18 cellular contexts compared by ENCODE assay signal in the genomic region with DNA sequence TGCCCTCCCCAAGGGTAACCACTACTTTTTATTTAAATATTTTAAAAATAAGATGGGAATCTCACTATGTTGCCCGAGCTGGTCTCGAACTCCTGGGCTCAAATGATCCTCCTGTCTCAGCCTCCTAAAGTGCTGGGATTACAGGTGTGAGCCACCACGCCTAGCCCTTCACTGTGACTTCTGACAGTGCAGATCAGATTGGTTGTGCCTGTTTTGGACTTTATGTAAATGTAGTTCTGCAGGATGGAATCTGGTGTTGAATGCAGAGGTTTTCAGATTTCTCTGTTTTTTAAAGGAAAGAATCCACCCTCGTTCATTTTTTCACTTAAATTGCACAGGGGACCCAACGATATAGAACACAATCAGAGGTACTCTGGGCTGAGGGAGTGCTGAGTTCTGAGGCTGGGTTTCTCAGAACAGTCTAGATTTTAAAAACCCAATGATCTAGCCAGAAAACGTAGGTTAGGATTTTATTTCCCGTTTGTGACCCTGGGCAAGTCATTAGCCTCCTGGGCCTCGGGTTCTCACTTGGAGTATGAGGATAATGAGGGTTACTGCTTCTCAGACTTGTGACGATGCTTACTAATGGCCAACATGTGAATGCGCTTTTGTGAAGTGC. TPM values are rescaled to one million over a fixed set of nuclear protein-coding genes. Genes with fewer than 3 reads are reported as not detected.
DNase-seq lines count a peak whose midpoint lies in the region; ATAC-seq and TF ChIP-seq lines count a peak whose summit lies in the region.
"Had no signal": no experiment of that assay in that cellular context is flagged by ENCODE, and none has a peak within 500 bp of the region (broad histone marks: within the 10 kb centered on the region; RNA-seq: fewer than 3 reads in every experiment).

No MANE protein-coding gene starts in this region.

- DNase-seq in HFFc6 (no peak), caudate nucleus (lab: John Stamatoyannopoulos, UW) (peak in 1 of 61 donors; percentile 31), tibial nerve (ENCODE audit: low spot score in 2 of 2) (no peak)
- DNase-seq: ACHN; CD8-positive, alpha-beta memory T cell; DMS79; H7; Kasumi-1; MG63; NCI-H1048; NCI-H1436 treated with DMSO at 0.1 percent for 48 hours; NCI-H345; PC-9 had no signal

- no peak for TF ChIP-seq EP300 in neural cell (conservative IDR thresholded peaks at IDR 0.05; ENCODE audit: poor library complexity, severe bottlenecking)
- TF ChIP-seq EP300 in tibial nerve (IDR thresholded peaks at IDR 0.05), result no peak

- no peak overlapping the region for H3K9ac ChIP-seq in neural cell (ENCODE audit: low read length)

- H3F3A ChIP-seq in neural cell (ENCODE audit: insufficient read depth, low read length, poor library complexity, severe bottlenecking), result no peaks in the 10 kb centered on the region

- no peaks in the 10 kb centered on the region for H3K9me3 ChIP-seq in neural cell (ENCODE audit: low read length)
- H3K9me3 ChIP-seq in tibial nerve, result no peaks in the 10 kb centered on the region
- H3K9me3 ChIP-seq: MG63, SJCRH30 had no signal

- TF ChIP-seq POLR2A in tibial nerve (IDR thresholded peaks at IDR 0.05), result no peak

- H3K79me2 ChIP-seq in neural cell (replicated peaks; ENCODE audit: insufficient read depth, low read length), result no peaks in the 10 kb centered on the region

- H3K27me3 ChIP-seq in neural cell (ENCODE audit: insufficient read depth, low read depth, low read length), result no peaks in the 10 kb centered on the region
- H3K27me3 ChIP-seq in tibial nerve, result no peaks in the 10 kb centered on the region
- H3K27me3 ChIP-seq: MG63, SJCRH30 had no signal

- no peak overlapping the region for H2AFZ ChIP-seq in neural cell (ENCODE audit: low read depth, low read length)
- H2AFZ ChIP-seq: PC-9 had no signal

- H3K4me1 Mint-ChIP-seq in HFFc6 (ENCODE audit: low read depth), result peaks cover 3% of the 10 kb centered on the region; the same call in 1 of the 2 replicates

- no peaks in the 10 kb centered on the region for H4K20me1 ChIP-seq in neural cell (ENCODE audit: insufficient read depth)

- peaks cover 0 to 80% (median 26%) of the 10 kb centered on the region in 4 donors for H3K4me1 ChIP-seq in tibial nerve

- TF ChIP-seq RAD21 in neural cell (conservative IDR thresholded peaks at IDR 0.05), result no peak

- H3K9me3 Mint-ChIP-seq in HFFc6, result peaks cover 10% of the 10 kb centered on the region; the same call in 1 of the 2 replicates
- H3K9me3 Mint-ChIP-seq: CD8-positive, alpha-beta memory T cell had no signal

- H3K27ac ChIP-seq in caudate nucleus (ENCODE audit: low read depth, low read length) (peak overlapping the region; percentile 94), neural cell (ENCODE audit: low read length) (peak overlapping the region; percentile 57), tibial nerve (peak overlapping the region; percentile 67 to 100 (median 98))
- H3K27ac ChIP-seq: PC-9, SJCRH30 had no signal

- no peaks in the 10 kb centered on the region for H3K9me2 ChIP-seq in neural cell (ENCODE audit: insufficient read depth, low read length)

- H3K4me3 Mint-ChIP-seq in HFFc6, result no peak overlapping the region
- H3K4me3 Mint-ChIP-seq: CD8-positive, alpha-beta memory T cell had no signal

- H3K36me3 ChIP-seq in neural cell (ENCODE audit: insufficient read depth, low read length) (no peaks in the 10 kb centered on the region), tibial nerve (peaks cover 2 to 67% (median 10%) of the 10 kb centered on the region in 3 donors)

- peaks cover 80% of the 10 kb centered on the region for H3K27me3 Mint-ChIP-seq in HFFc6 (ENCODE audit: insufficient read depth)

- H3K4me3 ChIP-seq in neural cell (ENCODE audit: low read length) (no peak overlapping the region), tibial nerve (peak overlapping the region in 1 of 4 donors; percentile 76)
- H3K4me3 ChIP-seq: MG63, PC-9, SJCRH30 had no signal

- no peak overlapping the region for H3K4me2 ChIP-seq in neural cell (ENCODE audit: low read length)
- H3K4me2 ChIP-seq: PC-9 had no signal

- H3K27ac Mint-ChIP-seq in HFFc6, result peak overlapping the region; percentile 53; the same call in 1 of the 2 replicates

- ATAC-seq in GM21515 (IDR thresholded peaks at IDR 0.05; ENCODE audit: unreplicated experiment) (no peak), GM19467 (IDR thresholded peaks at IDR 0.05; ENCODE audit: unreplicated experiment) (no peak), HG03469 (IDR thresholded peaks at IDR 0.05; ENCODE audit: unreplicated experiment) (no peak)

- TF ChIP-seq CTCF in HFFc6 (IDR thresholded peaks at IDR 0.05), result no peak
- TF ChIP-seq CTCF in neural cell (IDR thresholded peaks at IDR 0.05; ENCODE audit: poor library complexity, severe bottlenecking), result no peak
- no peak for TF ChIP-seq CTCF in tibial nerve (IDR thresholded peaks at IDR 0.05)

- H3K36me3 Mint-ChIP-seq in HFFc6 (ENCODE audit: low read depth), result peaks cover 6% of the 10 kb centered on the region; the same call in 1 of the 2 replicates

- 60 to 66% methylated on average over 10 of the region's 10 CpGs for WGBS in tibial nerve, 2 donors

TF ChIP-seq in neural cell, 6 proteins besides CTCF, POLR2A, EP300 and RAD21:
- no peak for TF ChIP-seq SMC3 (conservative IDR thresholded peaks at IDR 0.05; ENCODE audit: poor library complexity)
- no peak for TF ChIP-seq EZH2 (IDR thresholded peaks at IDR 0.05; ENCODE audit: borderline replicate concordance, insufficient read depth, low read length, poor library complexity, severe bottlenecking)
- TF ChIP-seq REST (IDR thresholded peaks at IDR 0.05; ENCODE audit: borderline replicate concordance), result no peak
- TF ChIP-seq MXI1 (conservative IDR thresholded peaks at IDR 0.05; ENCODE audit: poor library complexity, severe bottlenecking), result no peak
- TF ChIP-seq TAF1 (IDR thresholded peaks at IDR 0.05; ENCODE audit: low read depth), result no peak
- TF ChIP-seq POLR2AphosphoS5 (IDR thresholded peaks at IDR 0.05), result no peak

RNA-seq across cellular contexts. Expression of gene NR4A1, which starts 6.8 kb away (rescaled TPM):
- total RNA-seq in HFFc6 (2021; fragmentation: NEBNext Ultra II Directional; extraction: Animal tissue kit (Norgen Biotek cat#: 25700)), result 10 to 100 TPM; 10.3 to 46.6 (median 43.6) TPM
- 3.4 and 6.1 TPM in 2 replicates for polyA plus RNA-seq in neural cell
- polyA minus RNA-seq in neural cell, result 5.0 and 7.3 TPM in 2 replicates
- total RNA-seq in tibial nerve, result 1,000 to 10,000 TPM in 1 of 4 donors, 100 to 1,000 TPM in 3; 390 to 1,252 (median 718) TPM

RNA-seq across cellular contexts. Expression of gene ATG101, which starts 11.7 kb away (rescaled TPM):
- 10 to 100 TPM; 62.1 to 73.6 (median 66.6) TPM for total RNA-seq in HFFc6 (2021; fragmentation: NEBNext Ultra II Directional; extraction: Animal tissue kit (Norgen Biotek cat#: 25700))
- polyA plus RNA-seq in neural cell, result 53.9 and 55.6 TPM in 2 replicates
- polyA minus RNA-seq in neural cell, result 32.5 and 40.2 TPM in 2 replicates
- 10 to 100 TPM; 32.6 to 49.6 (median 37.5) TPM for total RNA-seq in tibial nerve

RNA-seq across cellular contexts. Expression of gene SMIM41, which starts 21.4 kb away (rescaled TPM):
- not detected for total RNA-seq in HFFc6 (2021; fragmentation: NEBNext Ultra II Directional; extraction: Animal tissue kit (Norgen Biotek cat#: 25700))
- not detected in 2 replicates for polyA plus RNA-seq in neural cell
- not detected in 2 replicates for polyA minus RNA-seq in neural cell
- 10 to 100 TPM; 16.5 to 78.7 (median 39.3) TPM for total RNA-seq in tibial nerve
- total RNA-seq: CD8-positive, alpha-beta memory T cell; H7; PC-9; SJCRH30 had no signal
- polyA plus RNA-seq: CD8-positive, alpha-beta memory T cell had no signal

RNA-seq across cellular contexts. Expression of gene TAMALIN, which starts 51.3 kb away (rescaled TPM):
- under 1 TPM; 0.24 to 1.00 (median 0.69) TPM for total RNA-seq in HFFc6 (2021; fragmentation: NEBNext Ultra II Directional; extraction: Animal tissue kit (Norgen Biotek cat#: 25700))
- polyA plus RNA-seq in neural cell, result 5.4 and 6.1 TPM in 2 replicates
- polyA minus RNA-seq in neural cell, result 2.2 and 2.4 TPM in 2 replicates
- 10 to 100 TPM; 30.6 to 54.0 (median 37.8) TPM for total RNA-seq in tibial nerve
- total RNA-seq: PC-9 had no signal

Comparison
In these comparisons a context has a peak if more than half of its experiments do, and no peak if none do; other contexts are left out.
1. RNA of gene NR4A1, which starts 6.8 kb away (total RNA-seq): 390 to 1,252 TPM in tibial nerve; 10.3 to 46.6 TPM in HFFc6; every median in the first group is over 4 times any median in the second.
2. RNA of gene SMIM41, which starts 21.4 kb away (total RNA-seq): 16.5 to 78.7 TPM in tibial nerve; not detected in HFFc6; every median in the first group is over 10 times any median in the second.
3. Peak in every context shown above with its lines, with median percentiles within 50 percentile points of each other: H3K27ac ChIP-seq.